Comparison of ENCODE assay signal across 28 cellular contexts in the genomic region with DNA sequence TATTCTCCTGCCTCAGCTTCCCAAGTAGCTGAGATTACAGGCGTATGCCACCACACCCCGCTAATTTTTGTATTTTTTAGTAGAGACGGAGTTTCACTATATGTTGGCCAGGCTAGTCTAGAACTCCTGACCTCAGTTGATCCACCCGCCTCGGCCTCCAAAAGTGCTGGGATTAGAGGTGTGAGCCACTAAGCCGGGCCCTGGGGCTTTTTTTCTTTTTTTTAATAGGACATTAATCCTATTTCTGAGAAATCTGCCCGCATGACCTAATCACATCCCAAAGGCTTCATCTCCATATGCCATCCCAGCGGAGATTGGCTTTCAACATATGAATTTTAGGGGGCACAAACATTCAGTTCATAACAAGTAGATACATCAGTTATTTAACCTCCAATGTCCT.
"Had no signal": no experiment of that assay in that cellular context is flagged by ENCODE, and none has a peak within 500 bp of the region (broad histone marks: within the 10 kb centered on the region; RNA-seq: fewer than 3 reads in every experiment).

No MANE protein-coding gene starts in this region.

- H3K4me1 Mint-ChIP-seq: nephron progenitor cell; neural crest cell; stimulated activated effector memory CD8-positive, alpha-beta T cell treated with anti-CD3 and anti-CD28 coated beads, Interleukin-12 subunit alpha, Interleukin-12 subunit beta, amount 100 ng/mL, for 72 hours; stimulated activated naive B cell treated with anti-CD40 and anti-IgM and Interleukin-4, amounts not matched to agents 10 μg/mL and 1 μg/mL and 100 μg/mL, for 72 hours had no signal

- H3K36me3 Mint-ChIP-seq: naive thymus-derived CD8-positive, alpha-beta T cell; natural killer cell treated with Interleukin-12 subunit alpha and Interleukin-12 subunit beta and Interleukin-15 and Interleukin-18, amount 100 ng/mL, for 72 hours; stimulated activated effector memory CD8-positive, alpha-beta T cell treated with anti-CD3 and anti-CD28 coated beads, Interleukin-12 subunit alpha, Interleukin-12 subunit beta, amount 100 ng/mL, for 72 hours; stimulated activated naive B cell treated with anti-CD40 and anti-IgM and Interleukin-4, amounts not matched to agents 10 μg/mL and 1 μg/mL and 100 μg/mL, for 72 hours; type B pancreatic cell had no signal

- H3K36me3 ChIP-seq: neutrophil, pancreas, prostate gland, right lobe of liver, sigmoid colon, stomach, thoracic aorta, thyroid gland, transverse colon, upper lobe of right lung, uterus had no signal

- H3K27me3 ChIP-seq: neutrophil, pancreas, right lobe of liver, sigmoid colon, stomach, thyroid gland, transverse colon, upper lobe of right lung, uterus had no signal

- H3K27ac ChIP-seq: neutrophil, pancreas, prostate gland, right lobe of liver, sigmoid colon, stomach, thoracic aorta, thyroid gland, transverse colon, upper lobe of right lung, uterus had no signal

- H3K4me3 Mint-ChIP-seq: natural killer cell treated with Interleukin-12 subunit alpha and Interleukin-12 subunit beta and Interleukin-15 and Interleukin-18, amount 100 ng/mL, for 72 hours; nephron progenitor cell; neural crest cell; stimulated activated effector memory CD8-positive, alpha-beta T cell treated with anti-CD3 and anti-CD28 coated beads, Interleukin-12 subunit alpha, Interleukin-12 subunit beta, amount 100 ng/mL, for 72 hours; stimulated activated naive B cell treated with anti-CD40 and anti-IgM and Interleukin-4, amounts not matched to agents 10 μg/mL and 1 μg/mL and 100 μg/mL, for 72 hours; stimulated activated naive CD8-positive, alpha-beta T cell treated with anti-CD3 and anti-CD28 coated beads, Interleukin-15, Interleukin-2, amounts not matched to agents 100 ng/mL and 50 ng/mL, for 24 hours; type B pancreatic cell had no signal

- H3K27ac Mint-ChIP-seq: naive thymus-derived CD8-positive, alpha-beta T cell; natural killer cell treated with Interleukin-12 subunit alpha and Interleukin-12 subunit beta and Interleukin-15 and Interleukin-18, amount 100 ng/mL, for 72 hours; nephron progenitor cell; stimulated activated effector memory CD8-positive, alpha-beta T cell treated with anti-CD3 and anti-CD28 coated beads, Interleukin-12 subunit alpha, Interleukin-12 subunit beta, amount 100 ng/mL, for 72 hours; stimulated activated naive B cell treated with anti-CD40 and anti-IgM and Interleukin-4, amounts not matched to agents 10 μg/mL and 1 μg/mL and 100 μg/mL, for 72 hours; stimulated activated naive CD8-positive, alpha-beta T cell treated with anti-CD3 and anti-CD28 coated beads, Interleukin-15, Interleukin-2, amounts not matched to agents 100 ng/mL and 50 ng/mL, for 24 hours; type B pancreatic cell had no signal

- H3K4me1 ChIP-seq: pancreas, prostate gland, right lobe of liver, stomach, thyroid gland, transverse colon, upper lobe of right lung, uterus had no signal

- DNase-seq: naive thymus-derived CD8-positive, alpha-beta T cell; nephron progenitor cell; nucleus accumbens; pancreas; retina; right cardiac atrium; right lobe of liver; sigmoid colon; small intestine; stimulated activated CD4-positive, alpha-beta T cell treated with anti-CD3 and anti-CD28 coated beads, Interleukin-15, amount 100 ng/mL, for 24 hours; stimulated activated CD4-positive, alpha-beta T cell treated with anti-CD3 and anti-CD28 coated beads, Interleukin-2, amount 100 ng/mL, for 24 hours; stimulated activated CD4-positive, alpha-beta T cell treated with anti-CD3 and anti-CD28 coated beads, Interleukin-2, amount 100 ng/mL, for 48 hours; stimulated activated CD4-positive, alpha-beta T cell treated with anti-CD3 and anti-CD28 coated beads, Interleukin-4, amount 100 ng/mL, for 24 hours; stimulated activated naive B cell treated with anti-CD40 and anti-IgM and Interleukin-4, amounts not matched to agents 10 μg/mL and 1 μg/mL and 100 μg/mL, for 72 hours; stimulated activated naive CD4-positive, alpha-beta T cell treated with Interleukin-2 at 50 U/mL for 16 hours; stomach; thyroid gland; transverse colon; upper lobe of right lung; uterus had no signal

- H3K9me3 ChIP-seq: neutrophil, pancreas, prostate gland, right lobe of liver, sigmoid colon, stomach, thoracic aorta, thyroid gland, transverse colon, upper lobe of right lung, uterus had no signal

- H3K27me3 Mint-ChIP-seq: naive thymus-derived CD8-positive, alpha-beta T cell; natural killer cell treated with Interleukin-12 subunit alpha and Interleukin-12 subunit beta and Interleukin-15 and Interleukin-18, amount 100 ng/mL, for 72 hours; stimulated activated naive B cell treated with anti-CD40 and anti-IgM and Interleukin-4, amounts not matched to agents 10 μg/mL and 1 μg/mL and 100 μg/mL, for 72 hours; stimulated activated naive CD8-positive, alpha-beta T cell treated with anti-CD3 and anti-CD28 coated beads, Interleukin-15, Interleukin-2, amounts not matched to agents 100 ng/mL and 50 ng/mL, for 24 hours; type B pancreatic cell had no signal

- H3K4me3 ChIP-seq: pancreas, prostate gland, right lobe of liver, sigmoid colon, stomach, thoracic aorta, thyroid gland, transverse colon, upper lobe of right lung, uterus had no signal

- H3K9me3 Mint-ChIP-seq: nephron progenitor cell; stimulated activated naive CD8-positive, alpha-beta T cell treated with anti-CD3 and anti-CD28 coated beads, Interleukin-15, Interleukin-2, amounts not matched to agents 100 ng/mL and 50 ng/mL, for 24 hours; type B pancreatic cell had no signal

- FAIRE-seq: pancreas, small intestine had no signal
